20 cellular contexts compared by ENCODE assay signal in the genomic region with DNA sequence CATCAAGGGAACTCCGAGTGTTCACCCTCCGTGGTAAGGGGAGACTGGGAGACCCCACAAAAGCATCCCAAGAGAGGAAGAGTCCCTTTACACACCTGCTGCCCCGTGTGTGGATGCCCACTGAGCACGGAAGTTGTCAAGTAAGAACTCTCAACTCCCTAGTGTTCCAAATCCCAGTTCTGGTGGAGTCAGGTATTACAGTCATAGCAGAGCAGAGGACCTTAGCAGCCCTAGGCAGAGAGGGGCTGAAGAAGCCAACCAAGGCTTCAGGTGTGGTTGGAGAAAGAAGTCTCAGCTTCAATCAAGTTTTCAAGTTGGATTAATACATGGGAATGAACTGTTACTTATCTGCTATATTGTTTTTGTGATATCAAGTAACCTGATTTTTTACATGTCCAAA.
DNase-seq lines count a peak whose midpoint lies in the region; ATAC-seq, FAIRE-seq and TF ChIP-seq lines count a peak whose summit lies in the region.
"Had no signal": no experiment of that assay in that cellular context is flagged by ENCODE, and none has a peak within 500 bp of the region (broad histone marks: within the 10 kb centered on the region; RNA-seq: fewer than 3 reads in every experiment).

No MANE protein-coding gene starts in this region.

- no peak for FAIRE-seq in HepG2 (lab: Jason Lieb, UNC)
- FAIRE-seq: G401.6, TTC549 had no signal

- TF ChIP-seq CTCF in HepG2 (CRISPR knock-in tag; IDR thresholded peaks at IDR 0.05) = no peak
- no peak for TF ChIP-seq CTCF in right lobe of liver (IDR thresholded peaks at IDR 0.05)
- no peak for TF ChIP-seq CTCF in OCI-LY7 (conservative IDR thresholded peaks at IDR 0.05; ENCODE audit: low read length)
- no peak for TF ChIP-seq CTCF in esophagus squamous epithelium (IDR thresholded peaks at IDR 0.05)

- no peaks in the 10 kb centered on the region for H4K20me1 ChIP-seq in HepG2 (ENCODE audit: insufficient read depth, low read length)
- H4K20me1 ChIP-seq in OCI-LY7 (ENCODE audit: insufficient read depth, low read length) = no peaks in the 10 kb centered on the region

- POLR2A ChIA-PET in HepG2 (lab: Yijun Ruan, JAX) (no interaction called here), OCI-LY7 (lab: Charles Lee) (interaction anchor here (0.9 kb wide), 1 partner anchor 422 kb away, joined by 3 read pairs; no protein-coding TSS in a partner anchor)

- TF ChIP-seq RAD21 in HepG2 (CRISPR knock-in tag; IDR thresholded peaks at IDR 0.05) = no peak

- BruUV-seq in HepG2 (replicated peaks; lab: Mats Ljungman, UMichigan) (no TSS peak), OCI-LY7 (replicated peaks; lab: Mats Ljungman, UMichigan) (no TSS peak)

- 16% methylated on average over 4 of the region's 4 CpGs for WGBS in HepG2 (ENCODE audit: low lambda C conversion rate)
- WGBS in right lobe of liver (ENCODE audit: insufficient coverage, low coverage, low lambda C conversion rate, missing lambda C conversion rate) = 72% methylated on average over 3 of the region's 4 CpGs
- 68 to 90% methylated on average over 2 to 4 of the region's 4 CpGs for WGBS in esophagus squamous epithelium, 2 donors

- TF ChIP-seq EP300 in HepG2 (IDR thresholded peaks at IDR 0.05; ENCODE audit: low read depth in 2 of 2, low read length in 2 of 2) (no peak), HepG2 (CRISPR knock-in tag; IDR thresholded peaks at IDR 0.05; ENCODE audit: borderline replicate concordance) (no peak)

- no peaks in the 10 kb centered on the region for H3K79me2 ChIP-seq in HepG2 (ENCODE audit: insufficient read depth, low read length)
- H3K79me2 ChIP-seq in OCI-LY7 (ENCODE audit: insufficient read depth, low read depth, low read length) = no peaks in the 10 kb centered on the region

- TF ChIP-seq POLR2A in HepG2 (IDR thresholded peaks at IDR 0.05; ENCODE audit: insufficient read depth in 1 of 2, low read depth in 2 of 2, low read length in 2 of 2) = no peak
- TF ChIP-seq POLR2A in right lobe of liver (IDR thresholded peaks at IDR 0.05) = no peak
- no peak for TF ChIP-seq POLR2A in esophagus squamous epithelium (IDR thresholded peaks at IDR 0.05)

- H3K4me2 ChIP-seq in HepG2 (ENCODE audit: low read depth, low read length) (no peak overlapping the region), OCI-LY7 (ENCODE audit: low read length) (no peak overlapping the region)

- in situ Hi-C loops in HepG2 (cut with HindIII; ENCODE audit: extremely low pct_ligation_motif_present, low pct_unique_long_range_greater_than_20kb) = loop anchor here (5.0 kb wide), 1 partner anchor 1258 kb away; no protein-coding TSS in a partner anchor

- 0 out of 5 replicates have a peak, but pooled peaks cover 0 to 6% of the 10 kb centered on the region in 2 experiments for H3K27me3 ChIP-seq in HepG2 (ENCODE audit: control insufficient read depth in 1 of 2, insufficient read depth in 2 of 2, low read length in 2 of 2)
- peaks cover 3 to 4% of the 10 kb centered on the region in 2 donors for H3K27me3 ChIP-seq in right lobe of liver
- H3K27me3 ChIP-seq in esophagus squamous epithelium = peaks cover 0 to 85% (median 5%) of the 10 kb centered on the region in 4 donors
- H3K27me3 ChIP-seq: colonic mucosa had no signal

- H3K36me3 ChIP-seq in HepG2 (replicated peaks in 1 of 2; ENCODE audit: control insufficient read depth in 1 of 2, insufficient read depth in 2 of 2, low read length in 2 of 2) (no peaks in the 10 kb centered on the region), right lobe of liver (no peaks in the 10 kb centered on the region), OCI-LY7 (ENCODE audit: insufficient read depth, low read length) (no peaks in the 10 kb centered on the region; the same call in 1 of the 2 replicates), esophagus squamous epithelium (no peaks in the 10 kb centered on the region)
- H3K36me3 ChIP-seq: colonic mucosa, heart left ventricle, transverse colon had no signal

- no peaks in the 10 kb centered on the region for H3K27me3 Mint-ChIP-seq in central memory CD8-positive, alpha-beta T cell
- H3K27me3 Mint-ChIP-seq in stimulated activated naive CD8-positive, alpha-beta T cell treated with anti-CD3 and anti-CD28 coated beads, Interleukin-15, amount 100 ng/mL, for 72 hours = no peaks in the 10 kb centered on the region

- no peak overlapping the region for H3K9ac ChIP-seq in HepG2 (ENCODE audit: insufficient read depth, low read depth, low read length)

- peak; percentile 86 for ATAC-seq in HepG2
- no peak for ATAC-seq in right lobe of liver
- ATAC-seq in central memory CD8-positive, alpha-beta T cell (replicated peaks; ENCODE audit: extremely low read depth, poor library complexity, severe bottlenecking) = no peak
- peak; percentile 33 for ATAC-seq in stimulated activated naive CD8-positive, alpha-beta T cell treated with anti-CD3 and anti-CD28 coated beads, Interleukin-15, amount 100 ng/mL, for 72 hours
- no peak for ATAC-seq in HG03442 (IDR thresholded peaks at IDR 0.05; ENCODE audit: unreplicated experiment)

- peaks cover 10% of the 10 kb centered on the region for H3K9me3 ChIP-seq in HepG2 (ENCODE audit: low read length)
- no peaks in the 10 kb centered on the region for H3K9me3 ChIP-seq in right lobe of liver
- H3K9me3 ChIP-seq in OCI-LY7 (ENCODE audit: low read length) = peaks cover 8% of the 10 kb centered on the region; the same call in 1 of the 2 replicates
- no peaks in the 10 kb centered on the region for H3K9me3 ChIP-seq in esophagus squamous epithelium
- H3K9me3 ChIP-seq: colonic mucosa, transverse colon had no signal

- DNase-seq in HepG2 (ENCODE audit: low spot score) (no peak), right lobe of liver (no peak), OCI-LY7 (ENCODE audit: low spot score) (peak; percentile 36), NCI-H510A (lab: John Stamatoyannopoulos, UW) (no peak), esophagus squamous epithelium (lab: John Stamatoyannopoulos, UW) (no peak)
- DNase-seq in central memory CD8-positive, alpha-beta T cell (ENCODE audit: low spot score in 2 of 2) = no peak
- DNase-seq in stimulated activated naive CD8-positive, alpha-beta T cell treated with anti-CD3 and anti-CD28 coated beads, Interleukin-15, amount 100 ng/mL, for 72 hours = peak in 1 of 2 donors; percentile 41
- DNase-seq: aorta; colonic mucosa; heart left ventricle; NCI-H2081 treated with DMSO at 0.1 percent for 48 hours; NK-92 treated with Interleukin-12 subunit alpha and Interleukin-12 subunit beta, amount 100 ng/mL, for 24 hours; SHP77 treated with DMSO at 0.1 percent for 48 hours; stimulated activated CD4-positive, alpha-beta T cell treated with anti-CD3 and anti-CD28 coated beads, Interleukin-1b, Interleukin-23, amount 100 ng/mL, for 48 hours; transverse colon had no signal

- no peaks in the 10 kb centered on the region for H3K9me2 ChIP-seq in OCI-LY7 (ENCODE audit: insufficient read depth, low read length)

- CTCF ChIA-PET in HepG2 (lab: Yijun Ruan, JAX; ENCODE audit: low intra/inter-chr PET ratio, low total read pairs) (no interaction called here), OCI-LY7 (lab: Charles Lee; ENCODE audit: unreplicated experiment) (interaction anchor here (3.0 kb wide), 1 partner anchor 138 kb away, joined by 12 read pairs; no protein-coding TSS in a partner anchor)

- H3K27ac Mint-ChIP-seq in central memory CD8-positive, alpha-beta T cell (ENCODE audit: low read depth) = peak overlapping the region; percentile 75
- H3K27ac Mint-ChIP-seq in stimulated activated naive CD8-positive, alpha-beta T cell treated with anti-CD3 and anti-CD28 coated beads, Interleukin-15, amount 100 ng/mL, for 72 hours = peak overlapping the region; percentile 99

- peak overlapping the region; percentile 3 for H3K4me3 Mint-ChIP-seq in central memory CD8-positive, alpha-beta T cell
- peak overlapping the region; percentile 89 to 94 for H3K4me3 Mint-ChIP-seq in stimulated activated naive CD8-positive, alpha-beta T cell treated with anti-CD3 and anti-CD28 coated beads, Interleukin-15, amount 100 ng/mL, for 72 hours

- H3K4me1 ChIP-seq in HepG2 (ENCODE audit: insufficient read depth, low read length) = no peaks in the 10 kb centered on the region
- peaks cover 0 to 5% (median 0%) of the 10 kb centered on the region in 4 donors for H3K4me1 ChIP-seq in right lobe of liver
- H3K4me1 ChIP-seq in OCI-LY7 (ENCODE audit: insufficient read depth, low read length, poor library complexity, severe bottlenecking) = peaks cover 48% of the 10 kb centered on the region
- peaks cover 4 to 15% (median 6%) of the 10 kb centered on the region in 3 donors for H3K4me1 ChIP-seq in esophagus squamous epithelium
- H3K4me1 ChIP-seq: colonic mucosa had no signal

- H3K27ac ChIP-seq in HepG2 (ENCODE audit: extremely low read length, insufficient read depth, low read length) (no peak overlapping the region), right lobe of liver (no peak overlapping the region), OCI-LY7 (ENCODE audit: low read depth, low read length, poor library complexity, severe bottlenecking) (no peak overlapping the region), esophagus squamous epithelium (no peak overlapping the region)
- H3K27ac ChIP-seq: colonic mucosa, epithelial cell of prostate had no signal

- H3K4me3 ChIP-seq in HepG2 (replicated peaks in 1 of 3; ENCODE audit: insufficient read depth in 1 of 3, low read depth in 2 of 3, low read length in 3 of 3) (no peak overlapping the region), right lobe of liver (no peak overlapping the region), OCI-LY7 (ENCODE audit: low read depth, low read length, poor library complexity, severe bottlenecking) (no peak overlapping the region), esophagus squamous epithelium (no peak overlapping the region)
- H3K4me3 ChIP-seq: colonic mucosa, transverse colon had no signal

- H3K36me3 Mint-ChIP-seq in central memory CD8-positive, alpha-beta T cell (ENCODE audit: insufficient read depth) = peaks cover 2% of the 10 kb centered on the region
- H3K36me3 Mint-ChIP-seq: CD14-positive monocyte had no signal

- H3K4me1 Mint-ChIP-seq in central memory CD8-positive, alpha-beta T cell = peaks cover 39% of the 10 kb centered on the region
- H3K4me1 Mint-ChIP-seq in stimulated activated naive CD8-positive, alpha-beta T cell treated with anti-CD3 and anti-CD28 coated beads, Interleukin-15, amount 100 ng/mL, for 72 hours = peaks cover 55% of the 10 kb centered on the region

- intact Hi-C loops in HepG2 (cut with micrococcal nuclease; ENCODE audit: unreplicated experiment) (no loop called here), right lobe of liver (cut with DNase I) (loop anchor here in 1 of 2 donors (10.0 kb wide), 1 partner anchor 1255 kb away; a partner anchor contains a TSS), OCI-LY7 (cut with micrococcal nuclease; ENCODE audit: unreplicated experiment) (loop anchor here (2.0 to 5.0 kb wide), 3 partner anchors 205 to 1113 kb away; no protein-coding TSS in a partner anchor), esophagus squamous epithelium (cut with DNase I) (loop anchor here (5.0 kb wide), 1 partner anchor 1258 kb away; no protein-coding TSS in a partner anchor)

- peaks cover 6% of the 10 kb centered on the region for H3K9me3 Mint-ChIP-seq in central memory CD8-positive, alpha-beta T cell
- peaks cover 14 to 18% of the 10 kb centered on the region in 2 donors for H3K9me3 Mint-ChIP-seq in stimulated activated naive CD8-positive, alpha-beta T cell treated with anti-CD3 and anti-CD28 coated beads, Interleukin-15, amount 100 ng/mL, for 72 hours

- no peak overlapping the region for H2AFZ ChIP-seq in HepG2 (ENCODE audit: low read length)
- no peak overlapping the region for H2AFZ ChIP-seq in OCI-LY7 (ENCODE audit: low read length)

TF ChIP-seq in HepG2, 621 proteins besides CTCF, POLR2A, EP300 and RAD21 (continues in another document):
- no peak for TF ChIP-seq ZNF501 (CRISPR knock-in tag; IDR thresholded peaks at IDR 0.05)

Comparison
In these comparisons a context has a peak if more than half of its experiments do, and no peak if none do; other contexts are left out.
1. ATAC-seq: peak in HepG2 (single experiment) and stimulated activated naive CD8-positive, alpha-beta T cell treated with anti-CD3 and anti-CD28 coated beads, Interleukin-15, amount 100 ng/mL, for 72 hours (single experiment); none in right lobe of liver (0 of 4), central memory CD8-positive, alpha-beta T cell (single experiment) and HG03442 (single experiment).